Comparison of ENCODE assay signal across 13 cellular contexts in the genomic region with DNA sequence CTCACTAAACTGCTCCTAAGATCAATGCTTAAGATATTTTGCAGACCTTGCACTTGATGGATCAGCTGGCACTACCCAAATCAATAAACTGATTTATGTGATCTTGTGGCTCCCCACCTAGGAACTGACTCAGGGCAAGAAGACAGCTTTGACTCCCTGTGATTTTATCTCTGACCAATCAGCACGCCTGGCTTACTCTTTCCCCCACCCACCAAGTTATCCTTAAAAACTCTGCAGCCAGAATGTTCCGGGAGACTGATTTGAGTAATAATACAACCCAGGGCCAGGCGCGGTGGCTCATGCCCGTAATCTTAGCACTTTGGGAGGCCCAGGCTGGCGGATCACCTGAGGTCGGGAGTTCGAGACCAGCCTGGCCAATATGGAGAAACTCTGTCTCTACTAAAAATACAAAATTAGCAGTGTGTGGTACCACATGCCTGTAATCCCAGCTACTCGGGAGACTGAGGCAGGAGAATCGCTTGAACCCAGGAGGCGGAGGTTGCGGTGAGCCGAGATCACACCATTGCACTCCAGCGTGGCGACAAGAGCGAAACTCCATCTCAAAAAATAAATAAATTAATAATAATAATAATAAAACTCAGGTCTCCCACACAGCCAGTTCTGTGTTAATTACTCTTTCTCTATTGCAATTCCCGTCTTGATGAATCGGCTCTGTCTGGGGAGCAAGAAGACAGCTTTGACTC. TPM values are rescaled to one million over a fixed set of nuclear protein-coding genes. Genes with fewer than 3 reads are reported as not detected.
DNase-seq lines count a peak whose midpoint lies in the region; ATAC-seq lines count a peak whose summit lies in the region.
"Had no signal": no experiment of that assay in that cellular context is flagged by ENCODE, and none has a peak within 500 bp of the region (broad histone marks: within the 10 kb centered on the region; RNA-seq: fewer than 3 reads in every experiment).

No MANE protein-coding gene starts in this region.

- no peak overlapping the region for H3K4me3 Mint-ChIP-seq in activated T-cell treated with anti-CD3 and anti-CD28 coated beads, Interleukin-2, amount 50 U/mL, for 24 hours
- peak overlapping the region; percentile 58 for H3K4me3 Mint-ChIP-seq in T-helper 17 cell
- H3K4me3 Mint-ChIP-seq in central memory CD8-positive, alpha-beta T cell, result no peak overlapping the region

- H3K9me3 Mint-ChIP-seq in activated T-cell treated with anti-CD3 and anti-CD28 coated beads, Interleukin-2, amount 50 U/mL, for 24 hours, result no peaks in the 10 kb centered on the region
- no peaks in the 10 kb centered on the region for H3K9me3 Mint-ChIP-seq in central memory CD8-positive, alpha-beta T cell

- peaks cover 15% of the 10 kb centered on the region for H3K36me3 Mint-ChIP-seq in activated T-cell treated with anti-CD3 and anti-CD28 coated beads, Interleukin-2, amount 50 U/mL, for 24 hours (ENCODE audit: low read depth)
- peaks cover 7% of the 10 kb centered on the region for H3K36me3 Mint-ChIP-seq in T-helper 17 cell (ENCODE audit: low read depth)
- peaks cover 19% of the 10 kb centered on the region for H3K36me3 Mint-ChIP-seq in central memory CD8-positive, alpha-beta T cell (ENCODE audit: insufficient read depth)

- no peaks in the 10 kb centered on the region for H3K9me3 ChIP-seq in T-helper 17 cell (ENCODE audit: control insufficient read depth, low read length, poor library complexity, severe bottlenecking)
- H3K9me3 ChIP-seq: SJSA1 had no signal

- no peak for DNase-seq in activated T-cell treated with anti-CD3 and anti-CD28 coated beads, Interleukin-2, amount 50 U/mL, for 24 hours
- no peak for DNase-seq in activated T-cell treated with anti-CD3 and anti-CD28 coated beads, Interleukin-2, amount 50 U/mL, for 1 hour
- DNase-seq in T-helper 17 cell, result no peak
- DNase-seq in central memory CD8-positive, alpha-beta T cell (ENCODE audit: low spot score in 2 of 2), result no peak
- DNase-seq in stimulated activated CD4-positive, alpha-beta T cell treated with anti-CD3 and anti-CD28 coated beads, TNF-alpha, amount 100 ng/mL, for 48 hours (ENCODE audit: low read depth in 3 of 3), result peak in 2 of 3 donors; percentile 30 to 51
- no peak for DNase-seq in cerebellum (ENCODE audit: low spot score)
- DNase-seq in T1000 (lab: John Stamatoyannopoulos, UW), result no peak
- DNase-seq: effector CD8-positive, alpha-beta T cell; EL; NCI-H1694; small intestine had no signal

- H3K27ac Mint-ChIP-seq in activated T-cell treated with anti-CD3 and anti-CD28 coated beads, Interleukin-2, amount 50 U/mL, for 24 hours, result peak overlapping the region; percentile 97
- H3K27ac Mint-ChIP-seq in T-helper 17 cell, result peak overlapping the region; percentile 98
- peak overlapping the region; percentile 97 for H3K27ac Mint-ChIP-seq in central memory CD8-positive, alpha-beta T cell (ENCODE audit: low read depth)

- no peaks in the 10 kb centered on the region for H3K27me3 Mint-ChIP-seq in activated T-cell treated with anti-CD3 and anti-CD28 coated beads, Interleukin-2, amount 50 U/mL, for 24 hours
- no peaks in the 10 kb centered on the region for H3K27me3 Mint-ChIP-seq in T-helper 17 cell
- no peaks in the 10 kb centered on the region for H3K27me3 Mint-ChIP-seq in central memory CD8-positive, alpha-beta T cell

- peaks cover 53% of the 10 kb centered on the region for H3K4me1 Mint-ChIP-seq in activated T-cell treated with anti-CD3 and anti-CD28 coated beads, Interleukin-2, amount 50 U/mL, for 24 hours (ENCODE audit: low read depth)
- peaks cover 48% of the 10 kb centered on the region for H3K4me1 Mint-ChIP-seq in T-helper 17 cell
- peaks cover 48% of the 10 kb centered on the region for H3K4me1 Mint-ChIP-seq in central memory CD8-positive, alpha-beta T cell

- ATAC-seq in T-helper 17 cell (no peak), HG03135 (IDR thresholded peaks at IDR 0.05; ENCODE audit: unreplicated experiment) (no peak)
- no peak for ATAC-seq in central memory CD8-positive, alpha-beta T cell (replicated peaks; ENCODE audit: extremely low read depth, poor library complexity, severe bottlenecking)

RNA-seq across cellular contexts. Expression of gene MORN3, which starts 12.0 kb away (rescaled TPM):
- total RNA-seq in T-helper 17 cell (1 to 10 TPM; 8.5 to 9.5 TPM), cerebellum (1.6 TPM)
- total RNA-seq: SJSA1 had no signal

RNA-seq across cellular contexts. Expression of gene ORAI1, which starts 31.1 kb away (rescaled TPM):
- total RNA-seq in T-helper 17 cell (10 to 100 TPM; 51.3 to 52.0 TPM), cerebellum (4.0 TPM)

RNA-seq across cellular contexts. Expression of gene TMEM120B, which starts 55.1 kb away (rescaled TPM):
- total RNA-seq in T-helper 17 cell (1 to 10 TPM; 6.9 to 7.0 TPM), cerebellum (13.8 TPM)

Comparison
In these comparisons a context has a peak if more than half of its experiments do, and no peak if none do; other contexts are left out.
1. DNase-seq: peak in stimulated activated CD4-positive, alpha-beta T cell treated with anti-CD3 and anti-CD28 coated beads, TNF-alpha, amount 100 ng/mL, for 48 hours (2 of 3); none in activated T-cell treated with anti-CD3 and anti-CD28 coated beads, Interleukin-2, amount 50 U/mL, for 24 hours (single experiment), activated T-cell treated with anti-CD3 and anti-CD28 coated beads, Interleukin-2, amount 50 U/mL, for 1 hour (single experiment), T-helper 17 cell (0 of 3), central memory CD8-positive, alpha-beta T cell (0 of 2), cerebellum (single experiment) and T1000 (single experiment).
2. RNA of gene ORAI1, which starts 31.1 kb away (total RNA-seq): 51.3 to 52.0 TPM in T-helper 17 cell; 4.0 TPM in cerebellum (single experiment); every median in the first group is over 10 times any median in the second.
3. Peak in every context shown above with its lines, with median percentiles within 50 percentile points of each other: H3K27ac Mint-ChIP-seq.